8 cellular contexts compared by ENCODE assay signal in the genomic region with DNA sequence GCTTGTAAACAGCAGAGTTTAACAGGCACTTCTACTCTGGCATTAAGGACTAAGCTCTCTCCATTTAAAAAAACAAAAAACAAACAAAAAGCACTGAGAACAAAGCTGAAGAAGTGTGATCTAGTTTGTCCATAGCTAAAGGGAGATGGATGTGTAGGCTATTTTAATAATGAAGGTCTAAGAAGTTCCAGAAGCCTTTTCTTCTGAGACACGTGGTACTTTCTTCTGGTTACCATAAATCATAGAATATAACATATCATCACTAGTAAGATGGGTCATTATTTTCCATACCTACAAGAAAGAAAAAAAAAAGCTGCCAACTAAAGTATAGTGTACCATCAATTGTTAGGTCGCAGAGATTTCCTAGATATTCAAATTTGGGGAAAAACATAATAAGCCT. TPM values are rescaled to one million over a fixed set of nuclear protein-coding genes. Genes with fewer than 3 reads are reported as not detected.
A peak's percentile ranks its signal among the peaks of the same experiment; 100 is the strongest.
DNase-seq lines count a peak whose midpoint lies in the region; ATAC-seq lines count a peak whose summit lies in the region.

No MANE protein-coding gene starts in this region.

- H3K4me3 ChIP-seq in muscle layer of duodenum (ENCODE audit: low read depth in 1 of 2, low read length in 2 of 2): peak overlapping the region; percentile 74 to 87

- DNase-seq in ELR (ENCODE audit: low read depth): peak; percentile 19
- DNase-seq in HT1080 (ENCODE audit: low read depth): peak; percentile 6
- DNase-seq in activated naive CD8-positive, alpha-beta T cell treated with anti-CD3 and anti-CD28 coated beads for 36 hours: no peak
- DNase-seq in NCI-H2196 treated with DMSO at 0.1 percent for 48 hours (lab: John Stamatoyannopoulos, UW; ENCODE audit: unreplicated experiment): no peak
- no peak for DNase-seq in GDM1 (lab: John Stamatoyannopoulos, UW)

- H3K27me3 Mint-ChIP-seq in activated naive CD8-positive, alpha-beta T cell treated with anti-CD3 and anti-CD28 coated beads for 36 hours: no peaks in the 10 kb centered on the region

- no peak overlapping the region for H3K27ac ChIP-seq in muscle layer of duodenum (ENCODE audit: low read length)

- no peaks in the 10 kb centered on the region for H3K9me3 Mint-ChIP-seq in activated naive CD8-positive, alpha-beta T cell treated with anti-CD3 and anti-CD28 coated beads for 36 hours

- peak overlapping the region; percentile 25 for H3K4me3 Mint-ChIP-seq in activated naive CD8-positive, alpha-beta T cell treated with anti-CD3 and anti-CD28 coated beads for 36 hours

- H3K36me3 Mint-ChIP-seq in activated naive CD8-positive, alpha-beta T cell treated with anti-CD3 and anti-CD28 coated beads for 36 hours: peaks cover 5% of the 10 kb centered on the region

- H3K36me3 ChIP-seq in muscle layer of duodenum (ENCODE audit: control insufficient read depth in 1 of 2, insufficient read depth in 2 of 2, low read length in 2 of 2): no peaks in the 10 kb centered on the region

- H3K27ac Mint-ChIP-seq in activated naive CD8-positive, alpha-beta T cell treated with anti-CD3 and anti-CD28 coated beads for 36 hours: peak overlapping the region; percentile 78

- H3K9me3 ChIP-seq in muscle layer of duodenum (ENCODE audit: control insufficient read depth in 1 of 2, low read length in 2 of 2): no peaks in the 10 kb centered on the region

- H3K4me1 ChIP-seq in muscle layer of duodenum (ENCODE audit: control insufficient read depth in 1 of 2, insufficient read depth in 2 of 2, low read length in 2 of 2): peaks cover 0 to 9% of the 10 kb centered on the region in 2 donors

- H3K27me3 ChIP-seq in muscle layer of duodenum (ENCODE audit: low read depth, low read length): no peaks in the 10 kb centered on the region

- peaks cover 14% of the 10 kb centered on the region for H3K4me1 Mint-ChIP-seq in activated naive CD8-positive, alpha-beta T cell treated with anti-CD3 and anti-CD28 coated beads for 36 hours

- ATAC-seq in GM21515 (IDR thresholded peaks at IDR 0.05; ENCODE audit: unreplicated experiment) (no peak), GM21786 (IDR thresholded peaks at IDR 0.05; ENCODE audit: unreplicated experiment) (no peak)

RNA-seq across cellular contexts. Expression of gene NBDY, which starts 0.7 kb away (rescaled TPM):
- total RNA-seq in HT1080 (2014; rRNA removed; shearing (Covaris generic)): 7.7 and 12.8 TPM in 2 replicates
- polyA plus RNA-seq in HT1080 (2015; cell fraction: cytosol; rRNA removed): 35.7 and 43.4 TPM in 2 replicates
- 8.9 and 12.6 TPM in 2 replicates for polyA plus RNA-seq in HT1080 (2015; cell fraction: nucleus; rRNA removed)
- 10 to 100 TPM; 43.9 to 50.0 TPM for total RNA-seq in activated naive CD8-positive, alpha-beta T cell treated with anti-CD3 and anti-CD28 coated beads for 36 hours

Comparison
In these comparisons a context has a peak if more than half of its experiments do, and no peak if none do; other contexts are left out.
1. DNase-seq: peak in ELR (single experiment) and HT1080 (single experiment); none in activated naive CD8-positive, alpha-beta T cell treated with anti-CD3 and anti-CD28 coated beads for 36 hours (single experiment), NCI-H2196 treated with DMSO at 0.1 percent for 48 hours (single experiment) and GDM1 (single experiment).